ENCODE assay signal across 22 cellular contexts in genomic region chr1:117541003-117541402, GRCh38.
DNase-seq lines count a peak whose midpoint lies in the region; ATAC-seq, FAIRE-seq and TF ChIP-seq lines count a peak whose summit lies in the region.
"Had no signal": no experiment of that assay in that cellular context is flagged by ENCODE, and none has a peak within 500 bp of the region (broad histone marks: within the 10 kb centered on the region; RNA-seq: fewer than 3 reads in every experiment).

No MANE protein-coding gene starts in this region.

- H3K9ac ChIP-seq in DND-41 (ENCODE audit: low read depth, low read length): no peak overlapping the region
- H3K9ac ChIP-seq in H1 (replicated peaks in 1 of 4; ENCODE audit: extremely low read depth in 1 of 4, low read depth in 3 of 4, low read length in 3 of 4): no peak overlapping the region

- no peaks in the 10 kb centered on the region for H3K79me1 ChIP-seq in H1 (ENCODE audit: low read depth, low read length)

- intact Hi-C loops in CD4-positive, alpha-beta T cell (cut with DNase I, micrococcal nuclease): loop anchor here in 1 of 2 experiments (5.0 kb wide), 1 partner anchor 51 kb away; no protein-coding TSS in a partner anchor

- H2BK15ac ChIP-seq in H1 (ENCODE audit: low read length): no peak overlapping the region

- DNase-seq in DND-41: no peak
- peak; percentile 45 for DNase-seq in M059J (ENCODE audit: low read depth)
- no peak for DNase-seq in H1 (ENCODE audit: low read depth in 1 of 2, low spot score in 2 of 2)
- DNase-seq in omental fat pad (ENCODE audit: low spot score): no peak
- DNase-seq in CD4-positive, alpha-beta T cell: no peak
- no peak for DNase-seq in NCI-H345 (lab: John Stamatoyannopoulos, UW)
- no peak for DNase-seq in stimulated activated effector memory CD8-positive, alpha-beta T cell treated with anti-CD3 and anti-CD28 coated beads, Interleukin-12 subunit alpha, Interleukin-12 subunit beta, amount 100 ng/mL, for 72 hours (ENCODE audit: low spot score in 2 of 2)
- DNase-seq: activated T-cell treated with anti-CD3 and anti-CD28 coated beads, Interleukin-2, amount 50 U/mL, for 4 hours; esophagus squamous epithelium; hypothalamus; kidney glomerular epithelial cell; NCI-H2081 treated with DMSO at 0.1 percent for 48 hours; nucleus accumbens; stimulated activated CD4-positive, alpha-beta T cell treated with anti-CD3 and anti-CD28 coated beads, Interleukin-4, amount 100 ng/mL, for 1 hour; tibial artery had no signal

- H3K23me2 ChIP-seq in H1 (ENCODE audit: low read depth, low read length): no peaks in the 10 kb centered on the region

- WGBS in H1 (ENCODE audit: extremely low coverage in 1 of 2, insufficient coverage in 1 of 2, insufficient read length in 1 of 2, insufficient replicate concordance in 2 of 2, low coverage in 1 of 2, low lambda C conversion rate in 2 of 2, missing lambda C conversion rate in 1 of 2), 2 experiments: 90% methylated on average over 5 of the region's 5 CpGs; no CpG with 5 or more reads in 1 of the 2 experiments

- FAIRE-seq in H1 (lab: Jason Lieb, UNC): no peak
- FAIRE-seq: G401.6, GM12878, TTC549 had no signal

- no peak overlapping the region for H3K56ac ChIP-seq in H1 (replicated peaks; ENCODE audit: insufficient read length, low read depth, low read length)

- POLR2A ChIA-PET in H1 (lab: Charles Lee; ENCODE audit: partially characterized antibody): no interaction called here
- POLR2A ChIA-PET in CD4-positive, alpha-beta T cell (lab: Charles Lee): interaction anchor here (0.6 to 1.7 kb wide), 2 partner anchors 66 to 196 kb away, joined by 3 to 4 read pairs; no protein-coding TSS in a partner anchor

- TF ChIP-seq EP300 in H1 (IDR thresholded peaks at IDR 0.05; ENCODE audit: borderline replicate concordance in 1 of 2, low read depth in 2 of 2, low read length in 2 of 2): no peak

- H3K27ac Mint-ChIP-seq in CD4-positive, alpha-beta T cell: no peak overlapping the region
- H3K27ac Mint-ChIP-seq in stimulated activated effector memory CD8-positive, alpha-beta T cell treated with anti-CD3 and anti-CD28 coated beads, Interleukin-12 subunit alpha, Interleukin-12 subunit beta, amount 100 ng/mL, for 72 hours: no peak overlapping the region
- H3K27ac Mint-ChIP-seq: activated CD4-positive, alpha-beta memory T cell treated with anti-CD3 and anti-CD28 coated beads for 36 hours; activated naive CD8-positive, alpha-beta T cell had no signal

- no peaks in the 10 kb centered on the region for H3K4me1 Mint-ChIP-seq in CD4-positive, alpha-beta T cell (ENCODE audit: low read depth)
- peaks cover 12% of the 10 kb centered on the region for H3K4me1 Mint-ChIP-seq in stimulated activated effector memory CD8-positive, alpha-beta T cell treated with anti-CD3 and anti-CD28 coated beads, Interleukin-12 subunit alpha, Interleukin-12 subunit beta, amount 100 ng/mL, for 72 hours

- no peaks in the 10 kb centered on the region for H3K36me3 ChIP-seq in DND-41 (ENCODE audit: insufficient read depth, low read length)
- H3K36me3 ChIP-seq in H1 (ENCODE audit: control insufficient read depth in 2 of 4, insufficient read depth in 4 of 4, low read length in 3 of 4): no peaks in the 10 kb centered on the region
- H3K36me3 ChIP-seq: esophagus squamous epithelium, tibial artery had no signal

- H4K5ac ChIP-seq in H1 (ENCODE audit: insufficient read length, low read depth, low read length): no peak overlapping the region

- no peak for TF ChIP-seq RAD21 in H1 (IDR thresholded peaks at IDR 0.05 in 1 of 2, conservative IDR thresholded peaks at IDR 0.05 in 1 of 2; ENCODE audit: low read depth in 2 of 2, low read length in 2 of 2)

- H3K18ac ChIP-seq in H1 (ENCODE audit: extremely low read depth, low read length): no peak overlapping the region; the same call in 1 of the 2 replicates

- H4K91ac ChIP-seq in H1 (replicated peaks; ENCODE audit: insufficient read length, low read length): no peak overlapping the region

- no peak overlapping the region for H3K4ac ChIP-seq in H1 (replicated peaks; ENCODE audit: insufficient read length, low read depth, low read length)

- H3K14ac ChIP-seq in H1 (ENCODE audit: insufficient read length): no peak overlapping the region

- no peaks in the 10 kb centered on the region for H3K36me3 Mint-ChIP-seq in CD4-positive, alpha-beta T cell (ENCODE audit: low read depth)
- H3K36me3 Mint-ChIP-seq in stimulated activated effector memory CD8-positive, alpha-beta T cell treated with anti-CD3 and anti-CD28 coated beads, Interleukin-12 subunit alpha, Interleukin-12 subunit beta, amount 100 ng/mL, for 72 hours: no peaks in the 10 kb centered on the region
- H3K36me3 Mint-ChIP-seq: activated CD4-positive, alpha-beta memory T cell treated with anti-CD3 and anti-CD28 coated beads for 36 hours had no signal

- H3K9me3 ChIP-seq in DND-41 (ENCODE audit: insufficient read depth, low read length, severe bottlenecking): no peaks in the 10 kb centered on the region
- no peaks in the 10 kb centered on the region for H3K9me3 ChIP-seq in H1 (ENCODE audit: insufficient read depth in 2 of 2, low read depth in 1 of 2, low read length in 1 of 2)
- no peaks in the 10 kb centered on the region for H3K9me3 ChIP-seq in CD4-positive, alpha-beta T cell (ENCODE audit: control insufficient read depth, low read length)
- H3K9me3 ChIP-seq: esophagus squamous epithelium, tibial artery had no signal

- no peaks in the 10 kb centered on the region for H3K27me3 ChIP-seq in DND-41 (ENCODE audit: insufficient read depth, low read length, poor library complexity)
- no peaks in the 10 kb centered on the region for H3K27me3 ChIP-seq in H1 (replicated peaks in 1 of 4; ENCODE audit: control insufficient read depth in 3 of 4, extremely low read depth in 1 of 4, insufficient read depth in 3 of 4, low read length in 3 of 4)
- no peaks in the 10 kb centered on the region for H3K27me3 ChIP-seq in CD4-positive, alpha-beta T cell (ENCODE audit: control insufficient read depth, insufficient read depth, low read length)

- TF ChIP-seq CTCF in DND-41 (IDR thresholded peaks at IDR 0.05; ENCODE audit: borderline replicate concordance, extremely low read depth, low read length, poor library complexity, severe bottlenecking) (no peak), H1 (IDR thresholded peaks at IDR 0.05; ENCODE audit: control extremely low read depth in 1 of 3, insufficient read depth in 1 of 3, low read depth in 1 of 3, low read length in 3 of 3) (no peak), omental fat pad (IDR thresholded peaks at IDR 0.05) (no peak)
- no peak for TF ChIP-seq CTCF in CD4-positive, alpha-beta T cell (IDR thresholded peaks at IDR 0.05)

- H3K27ac ChIP-seq in DND-41 (ENCODE audit: low read length): no peak overlapping the region
- H3K27ac ChIP-seq in H1 (ENCODE audit: low read depth, low read length): no peak overlapping the region
- no peak overlapping the region for H3K27ac ChIP-seq in CD4-positive, alpha-beta T cell (ENCODE audit: low read depth, low read length)
- H3K27ac ChIP-seq: PC-9, tibial artery had no signal

- no peak overlapping the region for H2BK120ac ChIP-seq in H1 (replicated peaks; ENCODE audit: low read depth, low read length)

- H3K4me2 ChIP-seq in DND-41 (ENCODE audit: insufficient read depth, low read length) (no peak overlapping the region), H1 (ENCODE audit: insufficient read depth in 1 of 2, low read depth in 2 of 2, low read length in 2 of 2) (no peak overlapping the region)
- H3K4me2 ChIP-seq: PC-9 had no signal

- H2BK12ac ChIP-seq in H1 (ENCODE audit: low read depth, low read length): no peak overlapping the region

- no peaks in the 10 kb centered on the region for H3K9me3 Mint-ChIP-seq in CD4-positive, alpha-beta T cell
- no peaks in the 10 kb centered on the region for H3K9me3 Mint-ChIP-seq in stimulated activated effector memory CD8-positive, alpha-beta T cell treated with anti-CD3 and anti-CD28 coated beads, Interleukin-12 subunit alpha, Interleukin-12 subunit beta, amount 100 ng/mL, for 72 hours
- H3K9me3 Mint-ChIP-seq: activated CD4-positive, alpha-beta memory T cell treated with anti-CD3 and anti-CD28 coated beads for 36 hours; activated T-cell treated with anti-CD3 and anti-CD28 coated beads, Interleukin-2, amount 50 U/mL, for 4 hours had no signal

- no peak overlapping the region for H3K4me3 Mint-ChIP-seq in CD4-positive, alpha-beta T cell
- H3K4me3 Mint-ChIP-seq in stimulated activated effector memory CD8-positive, alpha-beta T cell treated with anti-CD3 and anti-CD28 coated beads, Interleukin-12 subunit alpha, Interleukin-12 subunit beta, amount 100 ng/mL, for 72 hours: no peak overlapping the region
- H3K4me3 Mint-ChIP-seq: activated CD4-positive, alpha-beta memory T cell treated with anti-CD3 and anti-CD28 coated beads for 36 hours; activated naive CD8-positive, alpha-beta T cell; activated T-cell treated with anti-CD3 and anti-CD28 coated beads, Interleukin-2, amount 50 U/mL, for 4 hours had no signal

- no peak overlapping the region for H3K23ac ChIP-seq in H1 (ENCODE audit: insufficient read length)

- no peak for TF ChIP-seq POLR2A in H1 (IDR thresholded peaks at IDR 0.05; ENCODE audit: control extremely low read depth in 1 of 2, low read depth in 2 of 2, low read length in 2 of 2)

- no peak overlapping the region for H2BK20ac ChIP-seq in H1 (ENCODE audit: low read length)

- H4K20me1 ChIP-seq in DND-41 (ENCODE audit: insufficient read depth, low read length): no peaks in the 10 kb centered on the region
- no peaks in the 10 kb centered on the region for H4K20me1 ChIP-seq in H1 (replicated peaks in 1 of 2; ENCODE audit: control insufficient read depth in 1 of 2, insufficient read depth in 2 of 2, low read length in 2 of 2)

- H2BK5ac ChIP-seq in H1 (ENCODE audit: low read depth, low read length): no peak overlapping the region

- CTCF ChIA-PET in H1 (lab: Charles Lee; ENCODE audit: partially characterized antibody): interaction anchor here (0.7 to 5.4 kb wide), 14 partner anchors 9 to 358 kb away, joined by 3 to 27 read pairs (median 4); no protein-coding TSS in a partner anchor
- CTCF ChIA-PET in CD4-positive, alpha-beta T cell (lab: Charles Lee): no interaction called here

- ATAC-seq in DND-41 (ENCODE audit: insufficient read depth, low read depth): peak; percentile 44
- ATAC-seq in omental fat pad (ENCODE audit: low FRiP score): peak; percentile 63
- ATAC-seq in CD4-positive, alpha-beta T cell (ENCODE audit: poor library complexity): no peak
- no peak for ATAC-seq in GM21619 (IDR thresholded peaks at IDR 0.05; ENCODE audit: unreplicated experiment)
- ATAC-seq in stimulated activated effector memory CD8-positive, alpha-beta T cell treated with anti-CD3 and anti-CD28 coated beads, Interleukin-12 subunit alpha, Interleukin-12 subunit beta, amount 100 ng/mL, for 72 hours: no peak
- ATAC-seq: GM12878 had no signal

- H4K8ac ChIP-seq in H1 (ENCODE audit: extremely low read depth, insufficient read depth, low read length): no peak overlapping the region

- no peaks in the 10 kb centered on the region for H3K27me3 Mint-ChIP-seq in CD4-positive, alpha-beta T cell
- H3K27me3 Mint-ChIP-seq: activated CD4-positive, alpha-beta memory T cell treated with anti-CD3 and anti-CD28 coated beads for 36 hours; activated naive CD8-positive, alpha-beta T cell had no signal

- no peak overlapping the region for H3K4me3 ChIP-seq in DND-41 (ENCODE audit: low read depth in 1 of 2, low read length in 2 of 2)
- H3K4me3 ChIP-seq in H1 (ENCODE audit: extremely low read depth in 1 of 4, insufficient read depth in 2 of 4, low read depth in 3 of 4, low read length in 4 of 4): no peak overlapping the region
- H3K4me3 ChIP-seq: esophagus squamous epithelium, GM12878, PC-9, tibial artery had no signal

- H2AFZ ChIP-seq in DND-41 (ENCODE audit: low read depth, low read length) (no peak overlapping the region), H1 (ENCODE audit: low read length) (no peak overlapping the region; the same call in 1 of the 2 replicates)
- H2AFZ ChIP-seq: PC-9 had no signal

- H2AK5ac ChIP-seq in H1 (ENCODE audit: low read depth, low read length): no peak overlapping the region

- no peaks in the 10 kb centered on the region for H3K79me2 ChIP-seq in DND-41 (ENCODE audit: insufficient read depth, low read length)
- no peaks in the 10 kb centered on the region for H3K79me2 ChIP-seq in H1 (ENCODE audit: control insufficient read depth in 1 of 2, insufficient read depth in 2 of 2, low read length in 2 of 2)

- peaks cover 11% of the 10 kb centered on the region for H3K4me1 ChIP-seq in DND-41 (ENCODE audit: insufficient read depth, low read length)
- no peaks in the 10 kb centered on the region for H3K4me1 ChIP-seq in H1 (replicated peaks in 1 of 4; ENCODE audit: control insufficient read depth in 3 of 4, insufficient read depth in 4 of 4, low read length in 3 of 4)

Comparison
In these comparisons a context has a peak if more than half of its experiments do, and no peak if none do; other contexts are left out.
1. ATAC-seq: peak in DND-41 (single experiment) and omental fat pad (single experiment); none in CD4-positive, alpha-beta T cell (single experiment), GM21619 (single experiment) and stimulated activated effector memory CD8-positive, alpha-beta T cell treated with anti-CD3 and anti-CD28 coated beads, Interleukin-12 subunit alpha, Interleukin-12 subunit beta, amount 100 ng/mL, for 72 hours (single experiment).